14 cellular contexts compared by ENCODE assay signal in the genomic region with DNA sequence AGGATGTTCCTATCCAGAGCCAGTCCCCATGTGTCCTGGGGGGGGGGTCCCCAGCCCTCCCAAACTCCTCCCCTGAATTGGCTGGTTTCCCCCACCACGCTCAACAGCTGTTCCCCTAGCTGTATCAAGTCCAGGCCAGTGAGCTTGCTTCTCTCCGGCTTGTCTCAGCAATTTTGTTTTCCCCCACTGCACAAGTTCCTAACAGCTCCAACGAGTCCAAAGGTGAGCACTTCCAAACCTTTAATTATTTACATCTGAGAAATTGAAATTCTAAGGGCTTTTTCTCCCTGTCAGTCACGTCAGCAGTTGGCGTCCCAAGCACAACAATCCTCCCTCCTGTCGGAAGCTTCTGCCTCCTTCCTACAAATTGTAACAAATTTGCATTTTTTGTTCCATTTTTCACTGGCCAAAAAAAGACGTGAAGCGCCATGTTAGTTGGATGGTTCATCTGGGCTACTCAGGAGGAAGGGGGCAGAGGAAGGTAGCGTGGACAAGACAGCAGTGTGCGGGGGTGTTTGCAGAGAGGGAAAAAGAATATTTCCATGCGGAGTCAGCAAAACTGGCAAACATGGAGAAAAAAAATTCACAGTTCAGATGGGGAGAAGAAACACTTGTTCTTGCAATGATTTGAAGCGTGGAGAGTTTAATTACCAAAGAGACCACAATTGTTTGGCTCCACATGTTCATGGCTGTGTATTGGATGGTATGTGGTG.
"Had no signal": no experiment of that assay in that cellular context is flagged by ENCODE, and none has a peak within 500 bp of the region (broad histone marks: within the 10 kb centered on the region; RNA-seq: fewer than 3 reads in every experiment).

No MANE protein-coding gene starts in this region.

- H3K4me1 ChIP-seq: breast epithelium, left lung, right atrium auricular region had no signal

- ATAC-seq: activated CD8-positive, alpha-beta T cell treated with anti-CD3 and anti-CD28 coated beads for 36 hours; activated T-cell treated with anti-CD3 and anti-CD28 coated beads, Interleukin-2, amount 50 U/mL, for 72 hours; left lung; stimulated activated naive B cell treated with anti-CD40 and anti-IgM and Interleukin-4, amounts not matched to agents 10 μg/mL and 1 μg/mL and 100 μg/mL, for 72 hours had no signal

- DNase-seq: activated CD4-positive, alpha-beta T cell treated with anti-CD3 and anti-CD28 coated beads for 1 hour; activated CD8-positive, alpha-beta memory T cell treated with anti-CD3 and anti-CD28 coated beads, Interleukin-2, amount 50 U/mL, for 4 hours; activated CD8-positive, alpha-beta T cell treated with anti-CD3 and anti-CD28 coated beads for 36 hours; activated gamma-delta T cell treated with Interleukin-2 at 50 U/mL for 16 hours; activated naive CD8-positive, alpha-beta T cell treated with anti-CD3 and anti-CD28 coated beads for 36 hours; activated T-cell treated with anti-CD3 and anti-CD28 coated beads, Interleukin-2, amount 50 U/mL, for 72 hours; endodermal cell; left lung; stimulated activated CD4-positive, alpha-beta T cell treated with anti-CD3 and anti-CD28 coated beads, Interleukin-2, amount 100 ng/mL, for 24 hours; stimulated activated naive B cell treated with anti-CD40 and anti-IgM and Interleukin-4, amounts not matched to agents 10 μg/mL and 1 μg/mL and 100 μg/mL, for 72 hours; trophoblast cell had no signal

- H3K36me3 ChIP-seq: breast epithelium, esophagus muscularis mucosa, left lung, right atrium auricular region had no signal

- H3K4me3 ChIP-seq: breast epithelium, esophagus muscularis mucosa, left lung, right atrium auricular region had no signal

- H3K27me3 ChIP-seq: breast epithelium, left lung, right atrium auricular region had no signal

- H3K27ac ChIP-seq: breast epithelium, esophagus muscularis mucosa, left lung, right atrium auricular region had no signal
